8 cellular contexts compared by ENCODE assay signal in the genomic region with DNA sequence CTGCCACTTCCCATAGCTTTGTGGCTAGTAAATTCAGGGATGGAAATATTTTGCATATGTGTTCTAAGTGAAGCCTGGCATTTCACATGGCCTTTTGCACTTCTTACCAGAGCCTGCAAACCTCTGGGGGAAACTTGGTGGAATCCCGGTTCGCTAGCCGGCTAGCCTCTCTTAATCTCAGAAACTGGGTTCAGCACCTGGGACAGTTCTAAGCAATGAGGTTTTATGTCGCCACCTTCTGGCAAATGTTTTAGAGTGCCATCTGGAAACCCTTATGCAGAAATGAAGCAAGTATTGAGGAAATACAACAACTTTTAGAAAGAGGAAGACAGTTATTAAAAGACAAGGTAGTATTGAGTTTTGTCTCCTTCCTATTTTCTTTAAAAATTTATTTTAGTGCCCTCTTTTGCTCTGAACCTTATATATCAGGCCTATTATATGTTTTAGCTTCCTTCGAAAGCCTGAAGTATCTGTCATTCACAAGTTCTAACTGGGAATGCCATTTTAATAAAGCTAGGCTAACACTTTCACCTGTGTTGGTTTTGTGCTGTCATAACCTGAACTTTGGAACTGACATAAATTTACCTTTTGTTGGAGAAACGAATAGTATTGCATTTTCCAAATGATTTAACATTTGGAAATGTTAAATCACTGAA. TPM values are rescaled to one million over a fixed set of nuclear protein-coding genes. Genes with fewer than 3 reads are reported as not detected.
DNase-seq lines count a peak whose midpoint lies in the region; ATAC-seq and TF ChIP-seq lines count a peak whose summit lies in the region.

No MANE protein-coding gene starts in this region.

- no peaks in the 10 kb centered on the region for H3K36me3 ChIP-seq in sigmoid colon

- peaks cover 7 to 46% (median 33%) of the 10 kb centered on the region in 3 donors for H3K27me3 ChIP-seq in sigmoid colon

- peaks cover 0 to 8% (median 0%) of the 10 kb centered on the region in 4 donors for H3K9me3 ChIP-seq in sigmoid colon

- H3K27me3 Mint-ChIP-seq in CD14-positive monocyte (ENCODE audit: low read depth in 3 of 3) (peaks cover 31 to 43% (median 42%) of the 10 kb centered on the region in 3 donors), glutamatergic neuron (ENCODE audit: unreplicated experiment) (peaks cover 17% of the 10 kb centered on the region)

- H3K27ac ChIP-seq in sigmoid colon: no peak overlapping the region

- no peaks in the 10 kb centered on the region for H3K4me1 Mint-ChIP-seq in CD14-positive monocyte
- peaks cover 14% of the 10 kb centered on the region for H3K4me1 Mint-ChIP-seq in glutamatergic neuron (ENCODE audit: low read depth, unreplicated experiment)

- intact Hi-C loops in CD14-positive monocyte (cut with micrococcal nuclease) (no loop called here), sigmoid colon (cut with DNase I) (no loop called here)

- H3K9me3 Mint-ChIP-seq in CD14-positive monocyte (peaks cover 11 to 24% (median 20%) of the 10 kb centered on the region in 7 donors), glutamatergic neuron (ENCODE audit: unreplicated experiment) (peaks cover 9% of the 10 kb centered on the region)

- WGBS in sigmoid colon, 2 donors: 15 to 23% methylated on average over 6 of the region's 6 CpGs

- no peaks in the 10 kb centered on the region for H3K36me3 Mint-ChIP-seq in CD14-positive monocyte
- no peaks in the 10 kb centered on the region for H3K36me3 Mint-ChIP-seq in glutamatergic neuron (ENCODE audit: unreplicated experiment)

- H3K4me1 ChIP-seq in sigmoid colon: no peaks in the 10 kb centered on the region

- no peak for TF ChIP-seq EP300 in sigmoid colon (IDR thresholded peaks at IDR 0.05)

- TF ChIP-seq POLR2A in sigmoid colon (IDR thresholded peaks at IDR 0.05): no peak

- H3K4me3 ChIP-seq in sigmoid colon: no peak overlapping the region

- H3K27ac Mint-ChIP-seq in CD14-positive monocyte: no peak overlapping the region
- H3K27ac Mint-ChIP-seq in glutamatergic neuron (ENCODE audit: unreplicated experiment): no peak overlapping the region

- DNase-seq in CD14-positive monocyte (ENCODE audit: low spot score) (no peak), NCI-H1694 (lab: John Stamatoyannopoulos, UW) (peak; percentile 69), UCSD-AML1 (lab: John Stamatoyannopoulos, UW; ENCODE audit: unreplicated experiment) (peak; percentile 12), glutamatergic neuron (peak; percentile 32), smooth muscle cell of the brain vasculature (ENCODE audit: low read depth, low spot score) (peak; percentile 37), sigmoid colon (no peak)

- H3K4me3 Mint-ChIP-seq in CD14-positive monocyte (no peak overlapping the region), glutamatergic neuron (ENCODE audit: unreplicated experiment) (peak overlapping the region; percentile 97)

- ATAC-seq in GM18502 (IDR thresholded peaks at IDR 0.05; ENCODE audit: poor library complexity, unreplicated experiment): peak; percentile 83
- ATAC-seq in HG02884 (IDR thresholded peaks at IDR 0.05; ENCODE audit: unreplicated experiment): peak; percentile 96

- TF ChIP-seq CTCF in CD14-positive monocyte (IDR thresholded peaks at IDR 0.05): peak; percentile 13
- peak; percentile 41 for TF ChIP-seq CTCF in glutamatergic neuron (IDR thresholded peaks at IDR 0.05; ENCODE audit: partially characterized antibody, unreplicated experiment)
- no peak for TF ChIP-seq CTCF in sigmoid colon (IDR thresholded peaks at IDR 0.05)

RNA-seq across cellular contexts. Expression of a gene that starts 1.0 kb away (rescaled TPM):
- not detected for polyA plus RNA-seq in CD14-positive monocyte
- total RNA-seq in glutamatergic neuron (ENCODE audit: unreplicated experiment): 1.2 TPM
- total RNA-seq in sigmoid colon: not detected
- not detected for polyA plus RNA-seq in sigmoid colon

Comparison
In these comparisons a context has a peak if more than half of its experiments do, and no peak if none do; other contexts are left out.
1. DNase-seq: peak in NCI-H1694 (single experiment), UCSD-AML1 (single experiment), glutamatergic neuron (single experiment) and smooth muscle cell of the brain vasculature (single experiment); none in CD14-positive monocyte (single experiment) and sigmoid colon (single experiment).
2. CTCF ChIP-seq: peak in CD14-positive monocyte (single experiment) and glutamatergic neuron (single experiment); none in sigmoid colon (0 of 4).